13 cellular contexts compared by ENCODE assay signal in genomic region chr13:102558029-102558428, GRCh38.
"Had no signal": no experiment of that assay in that cellular context is flagged by ENCODE, and none has a peak within 500 bp of the region (broad histone marks: within the 10 kb centered on the region; RNA-seq: fewer than 3 reads in every experiment).

No MANE protein-coding gene starts in this region.

- DNase-seq: esophagus squamous epithelium; foreskin keratinocyte; head of caudate nucleus; left colon; naive B cell; spleen; stimulated activated CD4-positive, alpha-beta T cell treated with anti-CD3 and anti-CD28 coated beads, Interleukin-2, amount 100 ng/mL, for 24 hours; stimulated activated CD4-positive, alpha-beta T cell treated with anti-CD3 and anti-CD28 coated beads, Interleukin-4, amount 100 ng/mL, for 4 hours; stimulated activated naive CD4-positive, alpha-beta T cell; stomach; substantia nigra; transverse colon had no signal

- ATAC-seq: foreskin keratinocyte, left colon, sciatic nerve had no signal
